ENCODE assay signal across 19 cellular contexts in the genomic region with DNA sequence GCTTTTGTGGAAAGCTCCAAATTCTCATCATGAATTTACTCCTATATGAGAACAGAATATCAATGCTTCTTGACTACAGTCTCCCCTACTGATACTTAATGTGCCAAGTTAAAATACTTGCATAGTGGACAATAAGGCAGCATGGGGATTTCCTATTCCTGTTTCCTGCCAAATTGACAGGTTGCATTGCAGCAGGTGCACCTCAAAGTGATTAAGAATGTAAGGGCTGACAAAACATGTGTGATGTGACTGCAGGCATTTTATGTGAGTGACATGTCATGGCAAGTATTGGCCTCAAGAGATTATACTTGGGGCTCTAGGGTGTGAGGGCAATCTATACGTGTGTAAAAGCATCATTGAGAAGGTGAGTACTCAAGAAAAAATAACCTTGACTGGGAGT. TPM values are rescaled to one million over a fixed set of nuclear protein-coding genes. Genes with fewer than 3 reads are reported as not detected.
DNase-seq lines count a peak whose midpoint lies in the region; ATAC-seq and TF ChIP-seq lines count a peak whose summit lies in the region.
"Had no signal": no experiment of that assay in that cellular context is flagged by ENCODE, and none has a peak within 500 bp of the region (broad histone marks: within the 10 kb centered on the region; RNA-seq: fewer than 3 reads in every experiment).

No MANE protein-coding gene starts in this region.

- H3K4me1 Mint-ChIP-seq in MCF 10A (ENCODE audit: insufficient read depth, unreplicated experiment): no peaks in the 10 kb centered on the region

- no peak overlapping the region for H3K9ac ChIP-seq in smooth muscle cell (ENCODE audit: low read depth)
- H3K9ac ChIP-seq: BLaER1 treated with 17β-estradiol and CSF1 and Interleukin-3, amounts not matched to agents 10 nM and 100 nM had no signal

- CTCF ChIA-PET in MCF 10A (lab: Yijun Ruan, JAX): no interaction called here

- no peak overlapping the region for H3K27ac Mint-ChIP-seq in MCF 10A (ENCODE audit: low read depth, unreplicated experiment)
- H3K27ac Mint-ChIP-seq: CD8-positive, alpha-beta T cell had no signal

- H2AFZ ChIP-seq in smooth muscle cell (ENCODE audit: low read depth): no peak overlapping the region

- H3K27me3 Mint-ChIP-seq in MCF 10A (ENCODE audit: insufficient read depth, unreplicated experiment): no peaks in the 10 kb centered on the region

- no peak overlapping the region for H3K4me2 ChIP-seq in smooth muscle cell
- H3K4me2 ChIP-seq: BLaER1 treated with 17β-estradiol and CSF1 and Interleukin-3, amounts not matched to agents 10 nM and 100 nM had no signal

- H3K4me3 ChIP-seq in smooth muscle cell: no peak overlapping the region
- H3K4me3 ChIP-seq: BLaER1 treated with 17β-estradiol and CSF1 and Interleukin-3, amounts not matched to agents 10 nM and 100 nM; SK-N-MC had no signal

- H4K20me1 ChIP-seq in smooth muscle cell (ENCODE audit: low read depth): no peaks in the 10 kb centered on the region
- H4K20me1 ChIP-seq: BLaER1 treated with 17β-estradiol and CSF1 and Interleukin-3, amounts not matched to agents 10 nM and 100 nM had no signal

- H3K27ac ChIP-seq in foreskin keratinocyte (no peak overlapping the region), smooth muscle cell (ENCODE audit: low read depth) (no peak overlapping the region)
- H3K27ac ChIP-seq: BLaER1 treated with 17β-estradiol and CSF1 and Interleukin-3, amounts not matched to agents 10 nM and 100 nM; SK-N-MC had no signal

- POLR2A ChIA-PET in MCF 10A (lab: Yijun Ruan, JAX): no interaction called here

- H3K4me3 Mint-ChIP-seq in MCF 10A (ENCODE audit: unreplicated experiment): no peak overlapping the region
- H3K4me3 Mint-ChIP-seq: CD8-positive, alpha-beta T cell had no signal

- H3K9me3 ChIP-seq in smooth muscle cell (replicated peaks; ENCODE audit: low read depth): no peaks in the 10 kb centered on the region
- H3K9me3 ChIP-seq: BLaER1 treated with 17β-estradiol and CSF1 and Interleukin-3, amounts not matched to agents 10 nM and 100 nM had no signal

- DNase-seq in NCI-H1105 treated with DMSO at 0.1 percent for 48 hours (lab: John Stamatoyannopoulos, UW) (peak; percentile 29), NCI-H1105 (lab: John Stamatoyannopoulos, UW) (no peak), COR-L47 (lab: John Stamatoyannopoulos, UW) (peak; percentile 5), NCI-H2171 treated with DMSO at 0.1 percent for 48 hours (lab: John Stamatoyannopoulos, UW) (peak; percentile 54), foreskin keratinocyte (peak in 1 of 2 donors; percentile 16), MCF 10A (ENCODE audit: unreplicated experiment) (no peak), smooth muscle cell (lab: John Stamatoyannopoulos, UW; ENCODE audit: unreplicated experiment) (no peak)
- DNase-seq: CD8-positive, alpha-beta T cell; GF-D8; GOT3; NCI-H1417 treated with DMSO at 0.1 percent for 48 hours; NCI-H2029; NCI-H446; NCI-H526 treated with DMSO at 0.1 percent for 48 hours; SHP77 had no signal

- H3K4me1 ChIP-seq in foreskin keratinocyte (no peaks in the 10 kb centered on the region), smooth muscle cell (ENCODE audit: low read depth) (no peaks in the 10 kb centered on the region)
- H3K4me1 ChIP-seq: BLaER1 treated with 17β-estradiol and CSF1 and Interleukin-3, amounts not matched to agents 10 nM and 100 nM had no signal

- TF ChIP-seq CTCF in foreskin keratinocyte (conservative IDR thresholded peaks at IDR 0.05): no peak
- TF ChIP-seq CTCF in MCF 10A (IDR thresholded peaks at IDR 0.05; ENCODE audit: unreplicated experiment): no peak
- TF ChIP-seq CTCF in smooth muscle cell (IDR thresholded peaks at IDR 0.05; ENCODE audit: borderline replicate concordance, insufficient read depth, poor library complexity, severe bottlenecking): no peak

- BruUV-seq in MCF 10A (replicated peaks; lab: Mats Ljungman, UMichigan): no TSS peak

- no peaks in the 10 kb centered on the region for H3F3A ChIP-seq in smooth muscle cell (ENCODE audit: low read depth)

- ATAC-seq in foreskin keratinocyte: peak; percentile 23
- ATAC-seq: CD8-positive, alpha-beta T cell; HCT116 had no signal

- intact Hi-C loops in MCF 10A (cut with micrococcal nuclease): no loop called here

- no peaks in the 10 kb centered on the region for H3K79me2 ChIP-seq in smooth muscle cell (ENCODE audit: low read depth)

- H3K27me3 ChIP-seq in foreskin keratinocyte (no peaks in the 10 kb centered on the region), smooth muscle cell (ENCODE audit: low read depth) (no peaks in the 10 kb centered on the region)
- H3K27me3 ChIP-seq: BLaER1 treated with 17β-estradiol and CSF1 and Interleukin-3, amounts not matched to agents 10 nM and 100 nM had no signal

- WGBS in smooth muscle cell (ENCODE audit: low lambda C conversion rate): 75% methylated on average over 1 of the region's 1 CpG

- no peaks in the 10 kb centered on the region for H3K9me3 Mint-ChIP-seq in MCF 10A (ENCODE audit: unreplicated experiment)

- H3K36me3 Mint-ChIP-seq in MCF 10A (ENCODE audit: insufficient read depth, unreplicated experiment): no peaks in the 10 kb centered on the region
- H3K36me3 Mint-ChIP-seq: CD8-positive, alpha-beta T cell had no signal

- no peaks in the 10 kb centered on the region for H3K36me3 ChIP-seq in smooth muscle cell (ENCODE audit: low read depth)
- H3K36me3 ChIP-seq: BLaER1 treated with 17β-estradiol and CSF1 and Interleukin-3, amounts not matched to agents 10 nM and 100 nM had no signal

RNA-seq across cellular contexts. Expression of a gene that starts 15.1 kb away (rescaled TPM):
- 0.28 and 0.68 TPM in 2 replicates for total RNA-seq in foreskin keratinocyte
- 0.12 TPM in 1 of 2 replicates, not detected in the other for polyA plus RNA-seq in foreskin keratinocyte
- 3.6 and 4.2 TPM in 2 replicates for total RNA-seq in MCF 10A (2022)
- 13.8 and 14.6 TPM in 2 replicates for total RNA-seq in smooth muscle cell
- 2.5 and 4.8 TPM in 2 replicates for polyA plus RNA-seq in smooth muscle cell
- total RNA-seq: T-helper 2 cell treated with Interferon-gamma antibody and Interleukin-4, amounts not matched to agents 100 ng/mL and 5 ng/mL, for 36 hours had no signal

Comparison
In these comparisons a context has a peak if more than half of its experiments do, and no peak if none do; other contexts are left out.
1. DNase-seq: peak in NCI-H1105 treated with DMSO at 0.1 percent for 48 hours (single experiment), COR-L47 (single experiment) and NCI-H2171 treated with DMSO at 0.1 percent for 48 hours (single experiment); none in NCI-H1105 (single experiment), MCF 10A (single experiment) and smooth muscle cell (single experiment).